Comparison of ENCODE assay signal across 1 cellular context in genomic region chr15:41554915-41555314, GRCh38.
TF ChIP-seq lines count a peak whose summit lies in the region.

No MANE protein-coding gene starts in this region.

TF ChIP-seq in H1, 55 proteins besides CTCF, POLR2A, EP300 and RAD21:
- TF ChIP-seq GTF2F1 (IDR thresholded peaks at IDR 0.05; ENCODE audit: borderline replicate concordance, low read depth, low read length) (no peak), JUND (IDR thresholded peaks at IDR 0.05; ENCODE audit: low read length) (no peak), ZNF274 (IDR thresholded peaks at IDR 0.05; ENCODE audit: borderline replicate concordance, extremely low read depth, low read length) (no peak), E2F6 (IDR thresholded peaks at IDR 0.05) (no peak), BACH1 (IDR thresholded peaks at IDR 0.05; ENCODE audit: low read length) (no peak), TEAD4 (IDR thresholded peaks at IDR 0.05; ENCODE audit: low read depth, low read length) (no peak), TAF7 (optimal IDR thresholded peaks at IDR 0.05; ENCODE audit: borderline replicate concordance, low read depth, low read length) (no peak), EZH2 (IDR thresholded peaks at IDR 0.05; ENCODE audit: low read depth, low read length, severe bottlenecking) (no peak), TCF12 (IDR thresholded peaks at IDR 0.05; ENCODE audit: low read depth, low read length) (no peak), RNF2 (IDR thresholded peaks at IDR 0.05; ENCODE audit: borderline replicate concordance, low read depth, low read length, missing control alignments, poor library complexity, severe bottlenecking) (no peak), BRCA1 (IDR thresholded peaks at IDR 0.05; ENCODE audit: low read depth, low read length) (no peak), CTBP2 (IDR thresholded peaks at IDR 0.05; ENCODE audit: borderline replicate concordance, insufficient read depth, insufficient read length, low read length) (no peak), NRF1 (IDR thresholded peaks at IDR 0.05; ENCODE audit: low read depth, low read length) (no peak), POU5F1 (IDR thresholded peaks at IDR 0.05; ENCODE audit: low read depth, low read length) (no peak)
TF ChIP-seq in H1: peak in this region for 0.
